8 cellular contexts compared by ENCODE assay signal in genomic region chr6:96897396-96898240, GRCh38. TPM values are rescaled to one million over a fixed set of nuclear protein-coding genes. Genes with fewer than 3 reads are reported as not detected.
DNase-seq lines count a peak whose midpoint lies in the region; ATAC-seq and TF ChIP-seq lines count a peak whose summit lies in the region.

Gene NDUFAF4 (minus strand): TSS chr6:96897891. CDS start chr6:96897801, 90 bp downstream.

- peak within 1 kb of the TSS; percentile 92 for H3K27ac Mint-ChIP-seq in activated CD4-positive, alpha-beta T cell treated with anti-CD3 and anti-CD28 coated beads, Interleukin-2, amount 10 ng/mL, durations not matched to agents 7 days and 5 days

- ATAC-seq in GM19328 (IDR thresholded peaks at IDR 0.05; ENCODE audit: unreplicated experiment) (peak; percentile 90), HG03520 (IDR thresholded peaks at IDR 0.05; ENCODE audit: unreplicated experiment) (peak; percentile 88), left lung (peak; percentile 99)

- peak within 1 kb of the TSS; percentile 80 to 96 for H3K4me3 ChIP-seq in left lung

- peaks cover 34% of the 10 kb centered on the region for H3K4me1 Mint-ChIP-seq in activated CD4-positive, alpha-beta T cell treated with anti-CD3 and anti-CD28 coated beads, Interleukin-2, amount 10 ng/mL, durations not matched to agents 7 days and 5 days

- CTCF ChIA-PET in activated CD4-positive, alpha-beta T cell treated with anti-CD3 and anti-CD28 coated beads, Interleukin-2, amount 10 ng/mL, durations not matched to agents 7 days and 5 days (lab: Charles Lee), result interaction anchor here (0.5 to 2.0 kb wide), 13 partner anchors 9 to 332 kb away, joined by 3 to 26 read pairs (median 4); no protein-coding TSS in a partner anchor

- POLR2A ChIA-PET in activated CD4-positive, alpha-beta T cell treated with anti-CD3 and anti-CD28 coated beads, Interleukin-2, amount 10 ng/mL, durations not matched to agents 7 days and 5 days (lab: Charles Lee), result interaction anchor here (0.7 kb wide), 1 partner anchor 1328 kb away, joined by 3 read pairs; no protein-coding TSS in a partner anchor

- DNase-seq in NCI-H526 treated with DMSO at 0.1 percent for 48 hours (lab: John Stamatoyannopoulos, UW) (peak; percentile 88), cortex of kidney (lab: John Stamatoyannopoulos, UW) (peak; percentile 70), left lung (peak; percentile 96 to 99)
- peak; percentile 95 for DNase-seq in activated CD4-positive, alpha-beta T cell treated with anti-CD3 and anti-CD28 coated beads, Interleukin-2, amount 10 ng/mL, durations not matched to agents 7 days and 5 days
- peak; percentile 95 to 96 for DNase-seq in stimulated activated CD4-positive, alpha-beta T cell treated with anti-CD3 and anti-CD28 coated beads, Interleukin-2, amount 100 ng/mL, for 48 hours

- no peaks in the 10 kb centered on the region for H3K9me3 ChIP-seq in left lung

- peaks cover 0 to 29% of the 10 kb centered on the region in 2 donors for H3K36me3 ChIP-seq in left lung

- no peaks in the 10 kb centered on the region for H3K27me3 ChIP-seq in left lung

- H3K27ac ChIP-seq in C4-2B (peak within 1 kb of the TSS; percentile 88), left lung (peak within 1 kb of the TSS; percentile 90 to 93)

- peaks cover 8 to 30% of the 10 kb centered on the region in 2 donors for H3K4me1 ChIP-seq in left lung

- intact Hi-C loops in left lung (cut with DNase I), result loop anchor here in 1 of 2 donors (5.0 kb wide), 1 partner anchor 160 kb away; no protein-coding TSS in a partner anchor

- H3K4me3 Mint-ChIP-seq in activated CD4-positive, alpha-beta T cell treated with anti-CD3 and anti-CD28 coated beads, Interleukin-2, amount 10 ng/mL, durations not matched to agents 7 days and 5 days, result peak within 1 kb of the TSS; percentile 97

- peaks cover 18% of the 10 kb centered on the region for H3K36me3 Mint-ChIP-seq in activated CD4-positive, alpha-beta T cell treated with anti-CD3 and anti-CD28 coated beads, Interleukin-2, amount 10 ng/mL, durations not matched to agents 7 days and 5 days (ENCODE audit: low read depth)

- no peaks in the 10 kb centered on the region for H3K9me3 Mint-ChIP-seq in activated CD4-positive, alpha-beta T cell treated with anti-CD3 and anti-CD28 coated beads, Interleukin-2, amount 10 ng/mL, durations not matched to agents 7 days and 5 days

- peak; percentile 92 for TF ChIP-seq CTCF in C4-2B (conservative IDR thresholded peaks at IDR 0.05)
- TF ChIP-seq CTCF in left lung (IDR thresholded peaks at IDR 0.05), result peak; percentile 86 to 92

- peaks cover 6% of the 10 kb centered on the region for H3K27me3 Mint-ChIP-seq in activated CD4-positive, alpha-beta T cell treated with anti-CD3 and anti-CD28 coated beads, Interleukin-2, amount 10 ng/mL, durations not matched to agents 7 days and 5 days

RNA-seq across cellular contexts. Expression of gene NDUFAF4, which starts in this region (rescaled TPM):
- 10 to 100 TPM; 34.3 to 42.7 TPM for total RNA-seq in activated CD4-positive, alpha-beta T cell treated with anti-CD3 and anti-CD28 coated beads, Interleukin-2, amount 10 ng/mL, durations not matched to agents 7 days and 5 days
- total RNA-seq in left lung, result 10 to 100 TPM; 20.2 to 29.0 TPM

Comparison
In these comparisons a context has a peak if more than half of its experiments do, and no peak if none do; other contexts are left out.
1. Peak in every context shown above with its lines: DNase-seq, ATAC-seq, H3K4me3 ChIP-seq and H3K27ac ChIP-seq.